Comparison of ENCODE assay signal across 13 cellular contexts in genomic region chrX:6226646-6227444, GRCh38. TPM values are rescaled to one million over a fixed set of nuclear protein-coding genes. Genes with fewer than 3 reads are reported as not detected.
DNase-seq lines count a peak whose midpoint lies in the region; ATAC-seq and TF ChIP-seq lines count a peak whose summit lies in the region.
"Had no signal": no experiment of that assay in that cellular context is flagged by ENCODE, and none has a peak within 500 bp of the region (broad histone marks: within the 10 kb centered on the region; RNA-seq: fewer than 3 reads in every experiment).

No MANE protein-coding gene starts in this region.

- no peak for DNase-seq in Right ventricle myocardium inferior (ENCODE audit: missing footprints)
- no peak for DNase-seq in cardiac septum (ENCODE audit: low spot score)
- no peak for DNase-seq in esophagus squamous epithelium (lab: John Stamatoyannopoulos, UW)
- peak in 1 of 2 donors; percentile 70 for DNase-seq in aorta
- DNase-seq in activated CD4-positive, CD25-positive, alpha-beta regulatory T cell (lab: John Stamatoyannopoulos, UW), result no peak
- no peak for DNase-seq in SHP77 treated with DMSO at 0.1 percent for 48 hours (lab: John Stamatoyannopoulos, UW)
- DNase-seq in SKM-1 (lab: John Stamatoyannopoulos, UW; ENCODE audit: unreplicated experiment), result no peak
- DNase-seq: activated effector memory CD4-positive, alpha-beta T cell treated with anti-CD3 and anti-CD28 coated beads, Interleukin-2, amount 50 U/mL, for 16 hours; stimulated activated CD8-positive, alpha-beta memory T cell treated with anti-CD3 and anti-CD28 coated beads, Interleukin-4, amount 100 ng/mL, for 48 hours had no signal

- no peak overlapping the region for H3K4me2 ChIP-seq in neural cell (ENCODE audit: low read length)

- H2AFZ ChIP-seq in neural cell (ENCODE audit: low read depth, low read length), result peak overlapping the region; percentile 40

- TF ChIP-seq CTCF in esophagus squamous epithelium (IDR thresholded peaks at IDR 0.05) (no peak), neural cell (IDR thresholded peaks at IDR 0.05; ENCODE audit: poor library complexity, severe bottlenecking) (no peak)

- no peak for TF ChIP-seq POLR2A in esophagus squamous epithelium (IDR thresholded peaks at IDR 0.05)

- H3F3A ChIP-seq in neural cell (ENCODE audit: insufficient read depth, low read length, poor library complexity, severe bottlenecking), result no peaks in the 10 kb centered on the region

- WGBS in esophagus squamous epithelium, 2 donors, result 0% methylated on average over 3 of the region's 60 CpGs; no CpG with 5 or more reads in 1 of the 2 donors
- 1% methylated on average over 41 to 60 of the region's 60 CpGs for WGBS in aorta, 2 donors

- H3K79me2 ChIP-seq in neural cell (replicated peaks; ENCODE audit: insufficient read depth, low read length), result peaks cover 16% of the 10 kb centered on the region

- H4K20me1 ChIP-seq in neural cell (ENCODE audit: insufficient read depth), result no peaks in the 10 kb centered on the region

- ATAC-seq in Right ventricle myocardium inferior, result peak; percentile 60
- peak; percentile 25 for ATAC-seq in aorta (ENCODE audit: low FRiP score)

- H3K9ac ChIP-seq in neural cell (ENCODE audit: low read length), result peak overlapping the region; percentile 81

- H3K9me3 ChIP-seq in esophagus squamous epithelium (no peaks in the 10 kb centered on the region), neural cell (ENCODE audit: low read length) (no peaks in the 10 kb centered on the region), aorta (ENCODE audit: control insufficient read depth, low read length) (no peaks in the 10 kb centered on the region)

- no peak overlapping the region for H3K27ac ChIP-seq in esophagus squamous epithelium
- H3K27ac ChIP-seq in neural cell (ENCODE audit: low read length), result peak overlapping the region; percentile 86
- H3K27ac ChIP-seq in aorta (ENCODE audit: low read depth in 1 of 2, low read length in 2 of 2), result no peak overlapping the region
- H3K27ac ChIP-seq: HL-60 had no signal

- no peak for TF ChIP-seq EP300 in neural cell (conservative IDR thresholded peaks at IDR 0.05; ENCODE audit: poor library complexity, severe bottlenecking)

- H3K4me1 ChIP-seq in esophagus squamous epithelium, result peaks cover 0 to 18% (median 7%) of the 10 kb centered on the region in 3 donors
- no peaks in the 10 kb centered on the region for H3K4me1 ChIP-seq in aorta (ENCODE audit: control insufficient read depth in 1 of 2, insufficient read depth in 2 of 2, low read length in 2 of 2)

- peaks cover 0 to 41% (median 9%) of the 10 kb centered on the region in 4 donors for H3K27me3 ChIP-seq in esophagus squamous epithelium
- no peaks in the 10 kb centered on the region for H3K27me3 ChIP-seq in neural cell (ENCODE audit: insufficient read depth, low read depth, low read length)
- H3K27me3 ChIP-seq in aorta (ENCODE audit: control insufficient read depth in 1 of 2, insufficient read depth in 2 of 2, low read length in 1 of 2), result no peaks in the 10 kb centered on the region

- no peaks in the 10 kb centered on the region for H3K9me2 ChIP-seq in neural cell (ENCODE audit: insufficient read depth, low read length)

- intact Hi-C loops in Right ventricle myocardium inferior (cut with DNase I) (no loop called here), cardiac septum (cut with DNase I) (no loop called here), esophagus squamous epithelium (cut with DNase I) (no loop called here), aorta (cut with DNase I) (no loop called here)

- TF ChIP-seq RAD21 in neural cell (conservative IDR thresholded peaks at IDR 0.05), result no peak

- H3K4me3 ChIP-seq in esophagus squamous epithelium (peak overlapping the region; percentile 27 to 64 (median 34)), neural cell (ENCODE audit: low read length) (peak overlapping the region; percentile 83), aorta (ENCODE audit: low read length in 2 of 2) (no peak overlapping the region)

- H3K36me3 ChIP-seq in esophagus squamous epithelium (no peaks in the 10 kb centered on the region), neural cell (ENCODE audit: insufficient read depth, low read length) (no peaks in the 10 kb centered on the region), aorta (ENCODE audit: control insufficient read depth in 1 of 2, insufficient read depth in 2 of 2, low read length in 1 of 2) (no peaks in the 10 kb centered on the region)

TF ChIP-seq in neural cell, 6 proteins besides CTCF, POLR2A, EP300 and RAD21:
- no peak for TF ChIP-seq POLR2AphosphoS5 (IDR thresholded peaks at IDR 0.05)

RNA-seq across cellular contexts. Expression of gene NLGN4X, which starts 1.8 kb away (rescaled TPM):
- total RNA-seq in Right ventricle myocardium inferior, result 3.3 TPM
- 2.0 TPM for total RNA-seq in cardiac septum
- total RNA-seq in esophagus squamous epithelium, result 1 to 10 TPM in 2 of 4 donors, under 1 TPM in 2; 0.22 to 1.9 (median 1.0) TPM
- polyA plus RNA-seq in neural cell, result 16.4 and 18.0 TPM in 2 replicates
- 72.6 and 95.0 TPM in 2 replicates for polyA minus RNA-seq in neural cell
- 1 to 10 TPM; 1.6 to 2.1 TPM for total RNA-seq in aorta
- polyA plus RNA-seq in aorta, result under 1 TPM; 0.13 to 0.31 TPM
- total RNA-seq: RPMI7951 had no signal
- polyA plus RNA-seq: CD14-positive monocyte had no signal

Comparison
In these comparisons a context has a peak if more than half of its experiments do, and no peak if none do; other contexts are left out.
1. H3K4me3 ChIP-seq: peak in esophagus squamous epithelium (4 of 4) and neural cell (single experiment); none in aorta (0 of 2).